Comparison of ENCODE assay signal across 26 cellular contexts in genomic region chr3:167880183-167880582, GRCh38.
"Had no signal": no experiment of that assay in that cellular context is flagged by ENCODE, and none has a peak within 500 bp of the region (broad histone marks: within the 10 kb centered on the region; RNA-seq: fewer than 3 reads in every experiment).

No MANE protein-coding gene starts in this region.

- H3K36me3 Mint-ChIP-seq: mesothelial cell of epicardium, naive B cell had no signal

- H3K4me3 ChIP-seq: colonic mucosa, esophagus squamous epithelium, gastroesophageal sphincter, heart left ventricle, left lung, lower lobe of right lung, mucosa of descending colon had no signal

- H3K27ac Mint-ChIP-seq: dendritic cell treated with granulocyte-macrophage colony-stimulating factor and Interleukin-4, amounts not matched to agents 40 ng/mL and 50 ng/mL, for 4 days; effector memory CD8-positive, alpha-beta T cell; endodermal cell had no signal

- H3K36me3 ChIP-seq: colonic mucosa, esophagus squamous epithelium, gastroesophageal sphincter, left lung, lower lobe of right lung had no signal

- H3K4me3 Mint-ChIP-seq: dendritic cell treated with granulocyte-macrophage colony-stimulating factor and Interleukin-4, amounts not matched to agents 40 ng/mL and 50 ng/mL, for 4 days; effector memory CD8-positive, alpha-beta T cell; endodermal cell; mesothelial cell of epicardium; naive B cell had no signal

- H3K4me1 ChIP-seq: colonic mucosa had no signal

- H3K27ac ChIP-seq: colonic mucosa, epithelial cell of prostate, esophagus squamous epithelium, gastroesophageal sphincter, left lung, lower lobe of right lung had no signal

- H3K9me3 ChIP-seq: colonic mucosa, esophagus squamous epithelium, gastroesophageal sphincter, heart left ventricle, left lung, lower lobe of right lung, mucosa of descending colon had no signal

- ATAC-seq: effector memory CD8-positive, alpha-beta T cell; esophagus mucosa; gastroesophageal sphincter; heart left ventricle; left cardiac atrium; left lung; left ventricle myocardium superior; lower lobe of right lung; mucosa of descending colon had no signal

- H3K27me3 ChIP-seq: colonic mucosa, esophagus squamous epithelium, gastroesophageal sphincter, heart left ventricle, left lung had no signal

- FAIRE-seq: endometrium, islet of Langerhans, keratinocyte had no signal

- DNase-seq: colonic mucosa; cortex of kidney; effector CD8-positive, alpha-beta T cell; effector memory CD8-positive, alpha-beta T cell; endodermal cell; erythroblast; esophagus squamous epithelium; foreskin fibroblast; foreskin melanocyte; heart left ventricle; hippocampal formation; left cardiac atrium; left lung; left ventricle myocardium superior; lower lobe of right lung; mesenchymal stem cell; mucosa of descending colon; naive B cell had no signal

- H3K9me3 Mint-ChIP-seq: dendritic cell treated with granulocyte-macrophage colony-stimulating factor and Interleukin-4, amounts not matched to agents 40 ng/mL and 50 ng/mL, for 4 days; effector memory CD8-positive, alpha-beta T cell; endodermal cell; mesothelial cell of epicardium; naive B cell had no signal
